Comparison of ENCODE assay signal across 2 cellular contexts in the genomic region with DNA sequence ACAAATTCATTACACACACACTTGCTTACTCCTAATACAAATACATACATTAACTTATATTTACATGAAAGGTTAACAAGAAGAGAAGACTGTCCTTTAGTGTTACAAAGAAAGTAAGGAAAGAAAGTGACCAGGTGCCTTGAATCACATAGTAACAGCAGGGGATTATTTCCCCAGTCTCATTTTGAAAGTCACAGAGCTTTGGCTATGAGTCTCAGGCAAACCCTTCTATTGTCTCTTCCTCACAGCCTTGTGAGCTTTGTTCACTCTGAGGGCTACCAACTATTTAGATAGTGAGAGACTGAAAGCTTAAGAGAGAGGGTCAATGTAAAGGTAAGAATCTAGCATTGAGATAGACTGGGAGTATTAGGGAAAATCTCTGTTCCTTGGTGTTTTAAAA.
TF ChIP-seq lines count a peak whose summit lies in the region.

No MANE protein-coding gene starts in this region.

TF ChIP-seq in H1, 55 proteins besides CTCF, POLR2A, EP300 and RAD21:
- TF ChIP-seq CHD1 (IDR thresholded peaks at IDR 0.05; ENCODE audit: low read depth, low read length) (no peak), TCF12 (IDR thresholded peaks at IDR 0.05; ENCODE audit: low read depth, low read length) (0 out of 2 replicates have a peak, but pooled peaks have one; percentile 11)

TF ChIP-seq in HepG2, 621 proteins besides CTCF, POLR2A, EP300 and RAD21:
- TF ChIP-seq, protein P1, sequence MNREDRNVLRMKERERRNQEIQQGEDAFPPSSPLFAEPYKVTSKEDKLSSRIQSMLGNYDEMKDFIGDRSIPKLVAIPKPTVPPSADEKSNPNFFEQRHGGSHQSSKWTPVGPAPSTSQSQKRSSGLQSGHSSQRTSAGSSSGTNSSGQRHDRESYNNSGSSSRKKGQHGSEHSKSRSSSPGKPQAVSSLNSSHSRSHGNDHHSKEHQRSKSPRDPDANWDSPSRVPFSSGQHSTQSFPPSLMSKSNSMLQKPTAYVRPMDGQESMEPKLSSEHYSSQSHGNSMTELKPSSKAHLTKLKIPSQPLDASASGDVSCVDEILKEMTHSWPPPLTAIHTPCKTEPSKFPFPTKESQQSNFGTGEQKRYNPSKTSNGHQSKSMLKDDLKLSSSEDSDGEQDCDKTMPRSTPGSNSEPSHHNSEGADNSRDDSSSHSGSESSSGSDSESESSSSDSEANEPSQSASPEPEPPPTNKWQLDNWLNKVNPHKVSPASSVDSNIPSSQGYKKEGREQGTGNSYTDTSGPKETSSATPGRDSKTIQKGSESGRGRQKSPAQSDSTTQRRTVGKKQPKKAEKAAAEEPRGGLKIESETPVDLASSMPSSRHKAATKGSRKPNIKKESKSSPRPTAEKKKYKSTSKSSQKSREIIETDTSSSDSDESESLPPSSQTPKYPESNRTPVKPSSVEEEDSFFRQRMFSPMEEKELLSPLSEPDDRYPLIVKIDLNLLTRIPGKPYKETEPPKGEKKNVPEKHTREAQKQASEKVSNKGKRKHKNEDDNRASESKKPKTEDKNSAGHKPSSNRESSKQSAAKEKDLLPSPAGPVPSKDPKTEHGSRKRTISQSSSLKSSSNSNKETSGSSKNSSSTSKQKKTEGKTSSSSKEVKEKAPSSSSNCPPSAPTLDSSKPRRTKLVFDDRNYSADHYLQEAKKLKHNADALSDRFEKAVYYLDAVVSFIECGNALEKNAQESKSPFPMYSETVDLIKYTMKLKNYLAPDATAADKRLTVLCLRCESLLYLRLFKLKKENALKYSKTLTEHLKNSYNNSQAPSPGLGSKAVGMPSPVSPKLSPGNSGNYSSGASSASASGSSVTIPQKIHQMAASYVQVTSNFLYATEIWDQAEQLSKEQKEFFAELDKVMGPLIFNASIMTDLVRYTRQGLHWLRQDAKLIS (CRISPR knock-in tag; IDR thresholded peaks at IDR 0.05) = no peak
- TF ChIP-seq ZFX (CRISPR knock-in tag; IDR thresholded peaks at IDR 0.05; ENCODE audit: low read depth) (no peak), ZNF282 (IDR thresholded peaks at IDR 0.05; ENCODE audit: partially characterized antibody) (no peak), ZBTB20 (CRISPR knock-in tag; IDR thresholded peaks at IDR 0.05; ENCODE audit: borderline replicate concordance, low read depth) (no peak), ARID3A (IDR thresholded peaks at IDR 0.05; ENCODE audit: low read depth, low read length) (no peak), AGO1 (IDR thresholded peaks at IDR 0.05; ENCODE audit: low read depth, low read length, poor library complexity, severe bottlenecking) (no peak), ZNF441 (CRISPR knock-in tag; IDR thresholded peaks at IDR 0.05; ENCODE audit: borderline replicate concordance) (no peak), PLRG1 (conservative IDR thresholded peaks at IDR 0.05) (no peak), ZMAT5 (CRISPR knock-in tag; IDR thresholded peaks at IDR 0.05; ENCODE audit: borderline replicate concordance, low read depth) (no peak), ZBTB37 (CRISPR knock-in tag; IDR thresholded peaks at IDR 0.05) (no peak), NKX3-1 (CRISPR knock-in tag; IDR thresholded peaks at IDR 0.05) (no peak)
